In genomic region chr19:12666305-12667048, GRCh38 we compare ENCODE assay signal across 8 cellular contexts. TPM values are rescaled to one million over a fixed set of nuclear protein-coding genes. Genes with fewer than 3 reads are reported as not detected.
DNase-seq lines count a peak whose midpoint lies in the region; ATAC-seq and TF ChIP-seq lines count a peak whose summit lies in the region.

Gene MAN2B1, minus strand, starts transcription at chr19:12666742. Its CDS starts 41 bp downstream, at chr19:12666701.
Gene WDR83, plus strand, starts transcription at chr19:12666807. Its CDS starts 2,984 bp downstream, at chr19:12669791.

- WGBS in esophagus squamous epithelium, 2 donors, result 0 to 4% methylated on average over 7 to 8 of the region's 46 CpGs

- no peaks in the 10 kb centered on the region for H3K9me3 Mint-ChIP-seq in activated T-cell treated with anti-CD3 and anti-CD28 coated beads, Interleukin-2, amount 50 U/mL, for 4 hours

- H3K4me1 ChIP-seq in Panc1 (ENCODE audit: control insufficient read depth, insufficient read depth, low read length) (peaks cover 3% of the 10 kb centered on the region), esophagus squamous epithelium (peaks cover 30 to 61% (median 38%) of the 10 kb centered on the region in 3 donors)

- ATAC-seq in GM19025 (IDR thresholded peaks at IDR 0.05; ENCODE audit: low read depth, unreplicated experiment), result peak; percentile 67
- peak; percentile 87 for ATAC-seq in Panc1
- peak; percentile 81 to 82 for ATAC-seq in activated T-cell treated with anti-CD3 and anti-CD28 coated beads, Interleukin-2, amount 50 U/mL, for 4 hours

- H3K27me3 ChIP-seq in Panc1 (ENCODE audit: control insufficient read depth, insufficient read depth, low read length) (no peaks in the 10 kb centered on the region), esophagus squamous epithelium (no peaks in the 10 kb centered on the region)

- H3K9me3 ChIP-seq in Panc1 (ENCODE audit: control insufficient read depth, insufficient read depth, low read depth, low read length) (no peaks in the 10 kb centered on the region), esophagus squamous epithelium (no peaks in the 10 kb centered on the region)

- intact Hi-C loops in Panc1 (cut with micrococcal nuclease; ENCODE audit: unreplicated experiment) (no loop called here), esophagus squamous epithelium (cut with DNase I) (no loop called here)

- H3K36me3 Mint-ChIP-seq in activated T-cell treated with anti-CD3 and anti-CD28 coated beads, Interleukin-2, amount 50 U/mL, for 4 hours (ENCODE audit: insufficient read depth), result peaks cover 13% of the 10 kb centered on the region

- H3K4me3 ChIP-seq in Panc1 (ENCODE audit: low read depth in 2 of 2, low read length in 2 of 2) (peak within 1 kb of the TSS; percentile 82 to 84), esophagus squamous epithelium (peak within 1 kb of the TSS; percentile 70 to 93 (median 76))

- TF ChIP-seq POLR2A in esophagus squamous epithelium (IDR thresholded peaks at IDR 0.05), result peak in 2 of 4 donors; percentile 21 to 34

- no peaks in the 10 kb centered on the region for H3K27me3 Mint-ChIP-seq in activated T-cell treated with anti-CD3 and anti-CD28 coated beads, Interleukin-2, amount 50 U/mL, for 4 hours (ENCODE audit: low read depth)

- CTCF ChIA-PET in Panc1 (lab: Charles Lee), result no interaction called here

- TF ChIP-seq CTCF in Panc1 (IDR thresholded peaks at IDR 0.05) (no peak), esophagus squamous epithelium (IDR thresholded peaks at IDR 0.05) (peak in 1 of 6 experiments; percentile 12)

- peaks cover 3% of the 10 kb centered on the region; the same call in 1 of the 2 replicates for H3K36me3 ChIP-seq in Panc1 (ENCODE audit: control insufficient read depth, insufficient read depth, low read length)
- peaks cover 0 to 48% (median 21%) of the 10 kb centered on the region in 3 donors for H3K36me3 ChIP-seq in esophagus squamous epithelium

- H3K4me3 Mint-ChIP-seq in activated T-cell treated with anti-CD3 and anti-CD28 coated beads, Interleukin-2, amount 50 U/mL, for 4 hours, result peak within 1 kb of the TSS; percentile 94

- DNase-seq in AG08395 (ENCODE audit: low spot score), result peak; percentile 95
- peak; percentile 97 for DNase-seq in HuH-7 (ENCODE audit: low spot score)
- DNase-seq in Panc1 (ENCODE audit: low read depth, low spot score), result no peak
- DNase-seq in activated T-cell treated with anti-CD3 and anti-CD28 coated beads, Interleukin-2, amount 50 U/mL, for 4 hours, result peak; percentile 78
- no peak for DNase-seq in esophagus squamous epithelium (lab: John Stamatoyannopoulos, UW)
- DNase-seq in myocyte (ENCODE audit: low read depth), result peak; percentile 78
- DNase-seq in stimulated activated CD8-positive, alpha-beta memory T cell treated with anti-CD3 and anti-CD28 coated beads, Interleukin-7, amount 100 ng/mL, for 4 hours (ENCODE audit: low read depth in 2 of 2), result peak; percentile 47 to 77

- BruUV-seq in Panc1 (replicated peaks; lab: Mats Ljungman, UMichigan), result no TSS peak

- in situ Hi-C loops in Panc1 (cut with HindIII; ENCODE audit: low pct_unique_long_range_greater_than_20kb, low sequenced_read_pairs), result no loop called here

- POLR2A ChIA-PET in Panc1 (lab: Charles Lee), result no interaction called here

- H3K4me1 Mint-ChIP-seq in activated T-cell treated with anti-CD3 and anti-CD28 coated beads, Interleukin-2, amount 50 U/mL, for 4 hours (ENCODE audit: low read depth), result peaks cover 46% of the 10 kb centered on the region

- peak within 1 kb of the TSS; percentile 79 for H3K27ac ChIP-seq in Panc1 (ENCODE audit: low read length)
- peak within 1 kb of the TSS; percentile 80 to 86 (median 82) for H3K27ac ChIP-seq in esophagus squamous epithelium

RNA-seq across cellular contexts. Expression of gene MAN2B1, which starts in this region (rescaled TPM):
- total RNA-seq in Panc1 (2021; ENCODE audit: unreplicated experiment) (43.0 TPM), esophagus squamous epithelium (10 to 100 TPM; 25.5 to 55.5 (median 39.4) TPM), myocyte (50.7 and 52.0 TPM in 2 replicates)
- 28.9 TPM for polyA plus RNA-seq in Panc1 (2012; ENCODE audit: insufficient read length)
- 100 to 1,000 TPM in 2 of 3 donors, 10 to 100 TPM in 1; 97.3 to 131 (median 127) TPM for total RNA-seq in activated T-cell treated with anti-CD3 and anti-CD28 coated beads, Interleukin-2, amount 50 U/mL, for 4 hours
- polyA plus RNA-seq in myocyte (2012), result 49.9 TPM

RNA-seq across cellular contexts. Expression of gene WDR83, which starts in this region (rescaled TPM):
- total RNA-seq in Panc1 (2021; ENCODE audit: unreplicated experiment), result 10.8 TPM
- polyA plus RNA-seq in Panc1 (2012; ENCODE audit: insufficient read length), result 28.4 TPM
- 10 to 100 TPM; 27.8 to 29.6 (median 28.3) TPM for total RNA-seq in activated T-cell treated with anti-CD3 and anti-CD28 coated beads, Interleukin-2, amount 50 U/mL, for 4 hours
- total RNA-seq in esophagus squamous epithelium, result 10 to 100 TPM in 1 of 4 donors, 1 to 10 TPM in 3; 4.0 to 16.7 (median 5.8) TPM
- 10.2 and 10.5 TPM in 2 replicates for total RNA-seq in myocyte
- 17.8 TPM for polyA plus RNA-seq in myocyte (2012)

Comparison
In these comparisons a context has a peak if more than half of its experiments do, and no peak if none do; other contexts are left out.
1. DNase-seq: peak in AG08395 (single experiment), HuH-7 (single experiment), activated T-cell treated with anti-CD3 and anti-CD28 coated beads, Interleukin-2, amount 50 U/mL, for 4 hours (single experiment), myocyte (single experiment) and stimulated activated CD8-positive, alpha-beta memory T cell treated with anti-CD3 and anti-CD28 coated beads, Interleukin-7, amount 100 ng/mL, for 4 hours (2 of 2); none in Panc1 (single experiment) and esophagus squamous epithelium (single experiment).
2. Peak in every context shown above with its lines, with median percentiles within 50 percentile points of each other: ATAC-seq.